Comparison of ENCODE assay signal across 1 cellular context in the genomic region with DNA sequence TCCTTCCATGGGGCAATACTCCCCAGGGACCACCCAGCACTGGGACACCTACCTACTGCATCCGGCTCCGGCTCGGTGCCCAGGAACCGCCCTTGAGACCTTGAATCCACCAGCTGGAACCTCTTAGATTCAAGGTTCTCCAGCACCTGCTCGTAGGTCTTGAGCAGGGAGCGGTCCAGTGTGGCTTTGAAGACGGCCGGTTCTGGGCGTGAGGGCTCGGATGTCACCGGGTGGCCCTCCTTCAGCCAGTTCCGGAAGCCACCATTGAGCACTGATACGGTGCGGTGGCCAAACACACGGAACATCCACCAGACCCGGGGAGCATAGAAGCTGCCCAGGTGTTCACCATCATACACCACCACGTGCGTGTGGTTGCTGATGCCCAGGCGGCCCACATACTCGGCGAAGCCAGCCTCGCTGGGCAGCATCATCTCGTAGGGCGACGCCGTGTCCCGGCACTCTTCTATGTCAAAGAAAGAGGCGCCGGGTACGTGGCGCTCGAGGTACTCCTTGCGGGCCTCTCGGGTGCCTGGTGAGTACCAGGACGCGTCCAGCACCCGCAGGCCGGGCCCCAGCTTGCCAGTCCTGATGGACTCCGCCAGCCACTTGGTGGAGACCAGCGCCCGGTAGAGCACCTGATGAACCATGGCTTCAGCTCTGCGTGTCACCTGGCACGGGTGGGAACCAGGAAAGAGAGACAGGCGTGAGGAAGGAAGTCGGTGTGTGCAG.
TF ChIP-seq lines count a peak whose summit lies in the region.

No MANE protein-coding gene starts in this region.

TF ChIP-seq in HepG2, 621 proteins besides CTCF, POLR2A, EP300 and RAD21 (continues in another document):
- TF ChIP-seq ZNF431 (CRISPR knock-in tag; IDR thresholded peaks at IDR 0.05; ENCODE audit: borderline replicate concordance, low read depth), result 0 out of 2 replicates have a peak, but pooled peaks have one; percentile 37
- TF ChIP-seq ZNF343 (CRISPR knock-in tag; IDR thresholded peaks at IDR 0.05), result no peak
- TF ChIP-seq ZNF672 (CRISPR knock-in tag; IDR thresholded peaks at IDR 0.05), result no peak
- TF ChIP-seq THAP7 (CRISPR knock-in tag; IDR thresholded peaks at IDR 0.05), result 0 out of 2 replicates have a peak, but pooled peaks have one; percentile 18
- TF ChIP-seq ZNF619 (CRISPR knock-in tag; IDR thresholded peaks at IDR 0.05), result 0 out of 2 replicates have a peak, but pooled peaks have one; percentile 23
- peak; percentile 7 for TF ChIP-seq TEAD3 (CRISPR knock-in tag; optimal IDR thresholded peaks at IDR 0.05; ENCODE audit: borderline replicate concordance)
- TF ChIP-seq ELF1 (CRISPR knock-in tag; IDR thresholded peaks at IDR 0.05), result peak; percentile 45; the same call in 1 of the 2 replicates
- peak; percentile 84 for TF ChIP-seq AGO2 (optimal IDR thresholded peaks at IDR 0.05; ENCODE audit: low read depth, low read length)
- TF ChIP-seq ZNF598 (CRISPR knock-in tag; IDR thresholded peaks at IDR 0.05; ENCODE audit: borderline replicate concordance), result no peak
- TF ChIP-seq CHD4 (IDR thresholded peaks at IDR 0.05; ENCODE audit: borderline replicate concordance, low read length), result no peak
- no peak for TF ChIP-seq ZBTB37 (CRISPR knock-in tag; IDR thresholded peaks at IDR 0.05)
- TF ChIP-seq HOXA9 (CRISPR knock-in tag; IDR thresholded peaks at IDR 0.05; ENCODE audit: borderline replicate concordance), result 0 out of 2 replicates have a peak, but pooled peaks have one; percentile 36
- no peak for TF ChIP-seq IKZF1 (IDR thresholded peaks at IDR 0.05)
- no peak for TF ChIP-seq NR2C2 (CRISPR knock-in tag; IDR thresholded peaks at IDR 0.05; ENCODE audit: borderline replicate concordance)
- peak; percentile 45 for TF ChIP-seq TAF15 (IDR thresholded peaks at IDR 0.05; ENCODE audit: low read depth, low read length, poor library complexity, severe bottlenecking)
- peak; percentile 36; the same call in 1 of the 2 replicates for TF ChIP-seq ZC3H13 (CRISPR knock-in tag; IDR thresholded peaks at IDR 0.05)
- no peak for TF ChIP-seq PAF1 (CRISPR knock-in tag; IDR thresholded peaks at IDR 0.05)
- TF ChIP-seq RORA (CRISPR knock-in tag; IDR thresholded peaks at IDR 0.05), result no peak
- TF ChIP-seq ZNF75D (CRISPR knock-in tag; IDR thresholded peaks at IDR 0.05; ENCODE audit: borderline replicate concordance), result no peak
- TF ChIP-seq, protein P1, sequence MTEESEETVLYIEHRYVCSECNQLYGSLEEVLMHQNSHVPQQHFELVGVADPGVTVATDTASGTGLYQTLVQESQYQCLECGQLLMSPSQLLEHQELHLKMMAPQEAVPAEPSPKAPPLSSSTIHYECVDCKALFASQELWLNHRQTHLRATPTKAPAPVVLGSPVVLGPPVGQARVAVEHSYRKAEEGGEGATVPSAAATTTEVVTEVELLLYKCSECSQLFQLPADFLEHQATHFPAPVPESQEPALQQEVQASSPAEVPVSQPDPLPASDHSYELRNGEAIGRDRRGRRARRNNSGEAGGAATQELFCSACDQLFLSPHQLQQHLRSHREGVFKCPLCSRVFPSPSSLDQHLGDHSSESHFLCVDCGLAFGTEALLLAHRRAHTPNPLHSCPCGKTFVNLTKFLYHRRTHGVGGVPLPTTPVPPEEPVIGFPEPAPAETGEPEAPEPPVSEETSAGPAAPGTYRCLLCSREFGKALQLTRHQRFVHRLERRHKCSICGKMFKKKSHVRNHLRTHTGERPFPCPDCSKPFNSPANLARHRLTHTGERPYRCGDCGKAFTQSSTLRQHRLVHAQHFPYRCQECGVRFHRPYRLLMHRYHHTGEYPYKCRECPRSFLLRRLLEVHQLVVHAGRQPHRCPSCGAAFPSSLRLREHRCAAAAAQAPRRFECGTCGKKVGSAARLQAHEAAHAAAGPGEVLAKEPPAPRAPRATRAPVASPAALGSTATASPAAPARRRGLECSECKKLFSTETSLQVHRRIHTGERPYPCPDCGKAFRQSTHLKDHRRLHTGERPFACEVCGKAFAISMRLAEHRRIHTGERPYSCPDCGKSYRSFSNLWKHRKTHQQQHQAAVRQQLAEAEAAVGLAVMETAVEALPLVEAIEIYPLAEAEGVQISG (CRISPR knock-in tag; IDR thresholded peaks at IDR 0.05), result no peak; the same call in 1 of the 2 replicates
- TF ChIP-seq NCOR1 (IDR thresholded peaks at IDR 0.05; ENCODE audit: borderline replicate concordance, low read length), result no peak
- TF ChIP-seq SOX6 (IDR thresholded peaks at IDR 0.05), result no peak
- 0 out of 2 replicates have a peak, but pooled peaks have one; percentile 2 for TF ChIP-seq SOX6 (CRISPR knock-in tag; IDR thresholded peaks at IDR 0.05)
- no peak for TF ChIP-seq DR1 (CRISPR knock-in tag; IDR thresholded peaks at IDR 0.05)
- TF ChIP-seq PCBP1 (IDR thresholded peaks at IDR 0.05; ENCODE audit: borderline replicate concordance, low read depth, low read length), result 0 out of 2 replicates have a peak, but pooled peaks have one; percentile 26
- no peak for TF ChIP-seq ZKSCAN8 (CRISPR knock-in tag; IDR thresholded peaks at IDR 0.05; ENCODE audit: borderline replicate concordance)
- TF ChIP-seq RERE (CRISPR knock-in tag; IDR thresholded peaks at IDR 0.05; ENCODE audit: low read depth), result no peak
- TF ChIP-seq MBD4 (IDR thresholded peaks at IDR 0.05; ENCODE audit: borderline replicate concordance, low read length), result no peak
- TF ChIP-seq, protein P2, sequence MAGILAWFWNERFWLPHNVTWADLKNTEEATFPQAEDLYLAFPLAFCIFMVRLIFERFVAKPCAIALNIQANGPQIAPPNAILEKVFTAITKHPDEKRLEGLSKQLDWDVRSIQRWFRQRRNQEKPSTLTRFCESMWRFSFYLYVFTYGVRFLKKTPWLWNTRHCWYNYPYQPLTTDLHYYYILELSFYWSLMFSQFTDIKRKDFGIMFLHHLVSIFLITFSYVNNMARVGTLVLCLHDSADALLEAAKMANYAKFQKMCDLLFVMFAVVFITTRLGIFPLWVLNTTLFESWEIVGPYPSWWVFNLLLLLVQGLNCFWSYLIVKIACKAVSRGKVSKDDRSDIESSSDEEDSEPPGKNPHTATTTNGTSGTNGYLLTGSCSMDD (CRISPR knock-in tag; IDR thresholded peaks at IDR 0.05), result no peak
- TF ChIP-seq, protein P3, sequence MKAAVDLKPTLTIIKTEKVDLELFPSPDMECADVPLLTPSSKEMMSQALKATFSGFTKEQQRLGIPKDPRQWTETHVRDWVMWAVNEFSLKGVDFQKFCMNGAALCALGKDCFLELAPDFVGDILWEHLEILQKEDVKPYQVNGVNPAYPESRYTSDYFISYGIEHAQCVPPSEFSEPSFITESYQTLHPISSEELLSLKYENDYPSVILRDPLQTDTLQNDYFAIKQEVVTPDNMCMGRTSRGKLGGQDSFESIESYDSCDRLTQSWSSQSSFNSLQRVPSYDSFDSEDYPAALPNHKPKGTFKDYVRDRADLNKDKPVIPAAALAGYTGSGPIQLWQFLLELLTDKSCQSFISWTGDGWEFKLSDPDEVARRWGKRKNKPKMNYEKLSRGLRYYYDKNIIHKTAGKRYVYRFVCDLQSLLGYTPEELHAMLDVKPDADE (CRISPR knock-in tag; IDR thresholded peaks at IDR 0.05), result no peak
- no peak for TF ChIP-seq MTF2 (CRISPR knock-in tag; IDR thresholded peaks at IDR 0.05; ENCODE audit: borderline replicate concordance)
- TF ChIP-seq ZBTB14 (CRISPR knock-in tag; IDR thresholded peaks at IDR 0.05), result no peak
- no peak for TF ChIP-seq ASH2L (IDR thresholded peaks at IDR 0.05; ENCODE audit: insufficient read length, low read depth, low read length)
- no peak for TF ChIP-seq ZNF570 (CRISPR knock-in tag; IDR thresholded peaks at IDR 0.05; ENCODE audit: borderline replicate concordance)
- no peak for TF ChIP-seq CENPX (CRISPR knock-in tag; IDR thresholded peaks at IDR 0.05)
- peak; percentile 44; the same call in 1 of the 2 replicates for TF ChIP-seq MED1 (CRISPR knock-in tag; IDR thresholded peaks at IDR 0.05)
- TF ChIP-seq NR2F6 (IDR thresholded peaks at IDR 0.05), result no peak
- TF ChIP-seq NR2F6 (CRISPR knock-in tag; IDR thresholded peaks at IDR 0.05), result no peak
- TF ChIP-seq PHF21A (CRISPR knock-in tag; IDR thresholded peaks at IDR 0.05), result no peak
- TF ChIP-seq, protein P4, sequence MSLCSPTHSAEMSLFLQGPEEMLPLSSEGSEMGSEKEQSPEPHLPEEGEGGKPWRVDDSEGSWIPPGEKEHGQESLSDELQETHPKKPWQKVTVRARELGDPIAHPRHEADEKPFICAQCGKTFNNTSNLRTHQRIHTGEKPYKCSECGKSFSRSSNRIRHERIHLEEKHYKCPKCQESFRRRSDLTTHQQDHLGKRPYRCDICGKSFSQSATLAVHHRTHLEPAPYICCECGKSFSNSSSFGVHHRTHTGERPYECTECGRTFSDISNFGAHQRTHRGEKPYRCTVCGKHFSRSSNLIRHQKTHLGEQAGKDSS (CRISPR knock-in tag; IDR thresholded peaks at IDR 0.05; ENCODE audit: borderline replicate concordance, low read depth), result no peak
- peak; percentile 39; the same call in 1 of the 2 replicates for TF ChIP-seq ZMAT3 (CRISPR knock-in tag; conservative IDR thresholded peaks at IDR 0.05)
- no peak for TF ChIP-seq ZNF350 (CRISPR knock-in tag; IDR thresholded peaks at IDR 0.05; ENCODE audit: borderline replicate concordance, low read depth)
- TF ChIP-seq ZFAT (CRISPR knock-in tag; conservative IDR thresholded peaks at IDR 0.05), result no peak
- no peak for TF ChIP-seq HHEX (CRISPR knock-in tag; IDR thresholded peaks at IDR 0.05)
- no peak for TF ChIP-seq RBAK (CRISPR knock-in tag; IDR thresholded peaks at IDR 0.05)
- TF ChIP-seq NR2F1 (CRISPR knock-in tag; IDR thresholded peaks at IDR 0.05), result no peak
- peak; percentile 15; the same call in 1 of the 2 replicates for TF ChIP-seq POLR2G (IDR thresholded peaks at IDR 0.05; ENCODE audit: low read depth, low read length)
